1 cellular context compared by ENCODE assay signal in the genomic region with DNA sequence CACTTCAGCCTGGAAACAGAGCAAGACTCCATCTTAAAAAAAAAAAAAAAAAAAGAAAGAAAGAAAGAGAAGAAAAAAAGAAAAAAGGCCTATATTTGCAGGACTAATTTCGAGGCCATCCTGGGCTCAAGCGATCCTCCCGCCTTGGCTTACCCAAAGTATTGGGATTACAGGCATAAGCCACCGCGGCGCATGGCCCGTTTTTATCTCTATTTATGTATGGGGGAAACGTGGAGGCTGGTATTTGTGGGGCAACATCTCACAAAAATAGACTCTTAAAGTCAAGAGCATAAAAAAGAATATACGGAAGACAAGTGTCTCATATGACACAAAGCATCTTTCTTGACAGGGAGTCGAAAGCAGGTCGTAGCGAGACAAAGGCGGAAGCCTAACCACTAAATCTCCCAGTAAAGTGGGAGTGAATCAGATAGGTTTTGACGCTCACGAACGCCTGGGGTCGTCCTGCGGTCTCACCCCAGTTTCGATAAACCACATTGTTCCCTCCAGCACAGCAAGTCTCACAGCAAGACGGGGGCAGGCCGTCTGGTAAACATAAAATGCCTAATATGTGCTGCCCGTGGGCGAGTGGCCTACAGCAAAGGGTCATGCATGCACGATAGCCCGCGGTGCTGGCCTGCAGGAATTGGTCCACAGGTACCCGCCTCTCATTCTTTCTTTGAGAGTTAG.
A peak's percentile ranks its signal among the peaks of the same experiment; 100 is the strongest.
TF ChIP-seq lines count a peak whose summit lies in the region.

No MANE protein-coding gene starts in this region.

TF ChIP-seq in K562, 482 proteins besides CTCF, POLR2A, EP300 and RAD21 (continues in another document):
- no peak for TF ChIP-seq SAFB2 (IDR thresholded peaks at IDR 0.05; ENCODE audit: borderline replicate concordance, low read depth, low read length, severe bottlenecking)
- TF ChIP-seq, protein P1, sequence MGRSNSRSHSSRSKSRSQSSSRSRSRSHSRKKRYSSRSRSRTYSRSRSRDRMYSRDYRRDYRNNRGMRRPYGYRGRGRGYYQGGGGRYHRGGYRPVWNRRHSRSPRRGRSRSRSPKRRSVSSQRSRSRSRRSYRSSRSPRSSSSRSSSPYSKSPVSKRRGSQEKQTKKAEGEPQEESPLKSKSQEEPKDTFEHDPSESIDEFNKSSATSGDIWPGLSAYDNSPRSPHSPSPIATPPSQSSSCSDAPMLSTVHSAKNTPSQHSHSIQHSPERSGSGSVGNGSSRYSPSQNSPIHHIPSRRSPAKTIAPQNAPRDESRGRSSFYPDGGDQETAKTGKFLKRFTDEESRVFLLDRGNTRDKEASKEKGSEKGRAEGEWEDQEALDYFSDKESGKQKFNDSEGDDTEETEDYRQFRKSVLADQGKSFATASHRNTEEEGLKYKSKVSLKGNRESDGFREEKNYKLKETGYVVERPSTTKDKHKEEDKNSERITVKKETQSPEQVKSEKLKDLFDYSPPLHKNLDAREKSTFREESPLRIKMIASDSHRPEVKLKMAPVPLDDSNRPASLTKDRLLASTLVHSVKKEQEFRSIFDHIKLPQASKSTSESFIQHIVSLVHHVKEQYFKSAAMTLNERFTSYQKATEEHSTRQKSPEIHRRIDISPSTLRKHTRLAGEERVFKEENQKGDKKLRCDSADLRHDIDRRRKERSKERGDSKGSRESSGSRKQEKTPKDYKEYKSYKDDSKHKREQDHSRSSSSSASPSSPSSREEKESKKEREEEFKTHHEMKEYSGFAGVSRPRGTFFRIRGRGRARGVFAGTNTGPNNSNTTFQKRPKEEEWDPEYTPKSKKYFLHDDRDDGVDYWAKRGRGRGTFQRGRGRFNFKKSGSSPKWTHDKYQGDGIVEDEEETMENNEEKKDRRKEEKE (IDR thresholded peaks at IDR 0.05; ENCODE audit: borderline replicate concordance in 1 of 2, control insufficient read depth in 1 of 2, low read depth in 2 of 2, low read length in 1 of 2), result peak in 1 of 2 experiments; percentile 14; a peak in 1 of 4 replicates
- TF ChIP-seq, protein P2, sequence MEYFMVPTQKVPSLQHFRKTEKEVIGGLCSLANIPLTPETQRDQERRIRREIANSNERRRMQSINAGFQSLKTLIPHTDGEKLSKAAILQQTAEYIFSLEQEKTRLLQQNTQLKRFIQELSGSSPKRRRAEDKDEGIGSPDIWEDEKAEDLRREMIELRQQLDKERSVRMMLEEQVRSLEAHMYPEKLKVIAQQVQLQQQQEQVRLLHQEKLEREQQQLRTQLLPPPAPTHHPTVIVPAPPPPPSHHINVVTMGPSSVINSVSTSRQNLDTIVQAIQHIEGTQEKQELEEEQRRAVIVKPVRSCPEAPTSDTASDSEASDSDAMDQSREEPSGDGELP (CRISPR knock-in tag; IDR thresholded peaks at IDR 0.05; ENCODE audit: borderline replicate concordance), result peak; percentile 46; the same call in 1 of the 2 replicates
- no peak for TF ChIP-seq POLR3A (IDR thresholded peaks at IDR 0.05; ENCODE audit: borderline replicate concordance, extremely low read depth, insufficient read depth, insufficient read length)
- 0 out of 2 replicates have a peak, but pooled peaks have one; percentile 3 for TF ChIP-seq JUND (IDR thresholded peaks at IDR 0.05; ENCODE audit: borderline replicate concordance, low read depth, low read length)
- no peak for TF ChIP-seq JUND (tag; IDR thresholded peaks at IDR 0.05; ENCODE audit: borderline replicate concordance, low read depth, low read length)
- TF ChIP-seq, protein P3, sequence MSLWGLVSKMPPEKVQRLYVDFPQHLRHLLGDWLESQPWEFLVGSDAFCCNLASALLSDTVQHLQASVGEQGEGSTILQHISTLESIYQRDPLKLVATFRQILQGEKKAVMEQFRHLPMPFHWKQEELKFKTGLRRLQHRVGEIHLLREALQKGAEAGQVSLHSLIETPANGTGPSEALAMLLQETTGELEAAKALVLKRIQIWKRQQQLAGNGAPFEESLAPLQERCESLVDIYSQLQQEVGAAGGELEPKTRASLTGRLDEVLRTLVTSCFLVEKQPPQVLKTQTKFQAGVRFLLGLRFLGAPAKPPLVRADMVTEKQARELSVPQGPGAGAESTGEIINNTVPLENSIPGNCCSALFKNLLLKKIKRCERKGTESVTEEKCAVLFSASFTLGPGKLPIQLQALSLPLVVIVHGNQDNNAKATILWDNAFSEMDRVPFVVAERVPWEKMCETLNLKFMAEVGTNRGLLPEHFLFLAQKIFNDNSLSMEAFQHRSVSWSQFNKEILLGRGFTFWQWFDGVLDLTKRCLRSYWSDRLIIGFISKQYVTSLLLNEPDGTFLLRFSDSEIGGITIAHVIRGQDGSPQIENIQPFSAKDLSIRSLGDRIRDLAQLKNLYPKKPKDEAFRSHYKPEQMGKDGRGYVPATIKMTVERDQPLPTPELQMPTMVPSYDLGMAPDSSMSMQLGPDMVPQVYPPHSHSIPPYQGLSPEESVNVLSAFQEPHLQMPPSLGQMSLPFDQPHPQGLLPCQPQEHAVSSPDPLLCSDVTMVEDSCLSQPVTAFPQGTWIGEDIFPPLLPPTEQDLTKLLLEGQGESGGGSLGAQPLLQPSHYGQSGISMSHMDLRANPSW (CRISPR knock-in tag; IDR thresholded peaks at IDR 0.05), result no peak
- TF ChIP-seq ZNF778 (CRISPR knock-in tag; IDR thresholded peaks at IDR 0.05), result no peak
- TF ChIP-seq HDAC8 (tag; IDR thresholded peaks at IDR 0.05), result no peak
- TF ChIP-seq CHD1 (IDR thresholded peaks at IDR 0.05; ENCODE audit: low read length), result no peak
- no peak for TF ChIP-seq MCM2 (IDR thresholded peaks at IDR 0.05; ENCODE audit: low read depth)
- TF ChIP-seq SPI1 (IDR thresholded peaks at IDR 0.05; ENCODE audit: borderline replicate concordance, low read depth, low read length), result 0 out of 2 replicates have a peak, but pooled peaks have one; percentile 18
- no peak for TF ChIP-seq XRCC3 (IDR thresholded peaks at IDR 0.05)
- no peak for TF ChIP-seq RBM34 (IDR thresholded peaks at IDR 0.05; ENCODE audit: borderline replicate concordance, insufficient read depth, low read length)
- TF ChIP-seq, protein P4, sequence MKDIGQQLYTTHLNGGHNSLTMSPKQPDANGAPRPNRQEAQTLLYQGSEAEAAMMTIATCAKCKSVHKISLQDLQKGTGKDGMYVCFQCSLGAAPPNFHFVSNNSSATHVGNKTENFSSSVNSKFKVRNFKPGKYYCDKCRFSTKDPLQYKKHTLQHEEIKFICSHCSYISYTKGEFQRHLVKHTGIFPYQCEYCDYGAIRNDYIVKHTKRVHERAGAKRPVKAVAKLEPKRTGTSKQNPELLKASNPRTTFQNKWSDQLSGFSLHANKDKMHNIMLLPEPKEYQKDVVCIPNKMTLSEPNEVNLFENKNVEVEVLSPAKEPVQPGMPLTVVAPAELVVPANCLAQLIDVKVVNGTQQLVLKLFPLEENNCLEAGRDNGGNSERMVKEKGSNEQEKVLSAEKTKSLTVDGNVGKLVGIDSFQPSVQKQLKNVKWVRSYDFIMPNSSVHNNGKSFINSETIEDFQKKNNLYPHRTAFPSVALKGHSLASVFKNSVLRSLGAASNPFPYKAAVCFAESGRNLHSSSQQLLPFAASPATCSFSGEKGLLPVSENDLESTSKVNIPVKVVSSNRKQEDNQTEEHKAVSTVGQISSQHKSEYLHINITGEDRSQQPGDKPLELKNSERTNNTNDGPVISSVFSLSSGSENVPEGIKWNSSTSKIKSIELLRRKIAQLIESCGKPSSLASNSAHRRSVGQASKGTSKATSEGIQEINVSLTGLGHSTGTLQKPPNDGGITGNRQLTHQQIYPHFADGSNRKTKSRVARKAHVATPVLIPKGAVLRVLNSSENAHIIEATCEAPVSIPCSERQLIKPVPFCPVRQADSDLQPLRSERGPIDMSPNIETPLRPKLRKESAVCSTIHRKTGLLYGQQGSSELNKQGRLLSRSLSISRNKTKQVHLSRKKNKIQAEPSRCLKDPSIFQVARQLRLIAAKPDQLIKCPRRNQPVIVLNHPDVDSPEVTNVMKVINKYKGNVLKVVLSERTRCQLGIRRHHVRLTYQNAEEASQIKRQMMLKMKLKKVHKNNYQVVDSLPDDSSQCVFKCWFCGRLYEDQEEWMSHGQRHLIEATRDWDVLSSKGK (CRISPR knock-in tag; IDR thresholded peaks at IDR 0.05), result no peak
- TF ChIP-seq MEIS2 (IDR thresholded peaks at IDR 0.05; ENCODE audit: partially characterized antibody), result no peak
- TF ChIP-seq SLC30A9 (CRISPR knock-in tag; IDR thresholded peaks at IDR 0.05), result no peak
- TF ChIP-seq, protein P5, sequence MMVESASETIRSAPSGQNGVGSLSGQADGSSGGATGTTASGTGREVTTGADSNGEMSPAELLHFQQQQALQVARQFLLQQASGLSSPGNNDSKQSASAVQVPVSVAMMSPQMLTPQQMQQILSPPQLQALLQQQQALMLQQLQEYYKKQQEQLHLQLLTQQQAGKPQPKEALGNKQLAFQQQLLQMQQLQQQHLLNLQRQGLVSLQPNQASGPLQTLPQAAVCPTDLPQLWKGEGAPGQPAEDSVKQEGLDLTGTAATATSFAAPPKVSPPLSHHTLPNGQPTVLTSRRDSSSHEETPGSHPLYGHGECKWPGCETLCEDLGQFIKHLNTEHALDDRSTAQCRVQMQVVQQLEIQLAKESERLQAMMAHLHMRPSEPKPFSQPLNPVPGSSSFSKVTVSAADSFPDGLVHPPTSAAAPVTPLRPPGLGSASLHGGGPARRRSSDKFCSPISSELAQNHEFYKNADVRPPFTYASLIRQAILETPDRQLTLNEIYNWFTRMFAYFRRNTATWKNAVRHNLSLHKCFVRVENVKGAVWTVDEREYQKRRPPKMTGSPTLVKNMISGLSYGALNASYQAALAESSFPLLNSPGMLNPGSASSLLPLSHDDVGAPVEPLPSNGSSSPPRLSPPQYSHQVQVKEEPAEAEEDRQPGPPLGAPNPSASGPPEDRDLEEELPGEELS (CRISPR knock-in tag; IDR thresholded peaks at IDR 0.05; ENCODE audit: borderline replicate concordance), result peak; percentile 76; the same call in 1 of the 2 replicates
- TF ChIP-seq, protein P6, sequence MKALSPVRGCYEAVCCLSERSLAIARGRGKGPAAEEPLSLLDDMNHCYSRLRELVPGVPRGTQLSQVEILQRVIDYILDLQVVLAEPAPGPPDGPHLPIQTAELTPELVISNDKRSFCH (CRISPR knock-in tag; IDR thresholded peaks at IDR 0.05), result no peak
- TF ChIP-seq, protein P6 (tag; IDR thresholded peaks at IDR 0.05), result no peak
- TF ChIP-seq, protein P7, sequence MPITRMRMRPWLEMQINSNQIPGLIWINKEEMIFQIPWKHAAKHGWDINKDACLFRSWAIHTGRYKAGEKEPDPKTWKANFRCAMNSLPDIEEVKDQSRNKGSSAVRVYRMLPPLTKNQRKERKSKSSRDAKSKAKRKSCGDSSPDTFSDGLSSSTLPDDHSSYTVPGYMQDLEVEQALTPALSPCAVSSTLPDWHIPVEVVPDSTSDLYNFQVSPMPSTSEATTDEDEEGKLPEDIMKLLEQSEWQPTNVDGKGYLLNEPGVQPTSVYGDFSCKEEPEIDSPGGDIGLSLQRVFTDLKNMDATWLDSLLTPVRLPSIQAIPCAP (CRISPR knock-in tag; IDR thresholded peaks at IDR 0.05; ENCODE audit: borderline replicate concordance), result 0 out of 2 replicates have a peak, but pooled peaks have one; percentile 18
- TF ChIP-seq, protein P8, sequence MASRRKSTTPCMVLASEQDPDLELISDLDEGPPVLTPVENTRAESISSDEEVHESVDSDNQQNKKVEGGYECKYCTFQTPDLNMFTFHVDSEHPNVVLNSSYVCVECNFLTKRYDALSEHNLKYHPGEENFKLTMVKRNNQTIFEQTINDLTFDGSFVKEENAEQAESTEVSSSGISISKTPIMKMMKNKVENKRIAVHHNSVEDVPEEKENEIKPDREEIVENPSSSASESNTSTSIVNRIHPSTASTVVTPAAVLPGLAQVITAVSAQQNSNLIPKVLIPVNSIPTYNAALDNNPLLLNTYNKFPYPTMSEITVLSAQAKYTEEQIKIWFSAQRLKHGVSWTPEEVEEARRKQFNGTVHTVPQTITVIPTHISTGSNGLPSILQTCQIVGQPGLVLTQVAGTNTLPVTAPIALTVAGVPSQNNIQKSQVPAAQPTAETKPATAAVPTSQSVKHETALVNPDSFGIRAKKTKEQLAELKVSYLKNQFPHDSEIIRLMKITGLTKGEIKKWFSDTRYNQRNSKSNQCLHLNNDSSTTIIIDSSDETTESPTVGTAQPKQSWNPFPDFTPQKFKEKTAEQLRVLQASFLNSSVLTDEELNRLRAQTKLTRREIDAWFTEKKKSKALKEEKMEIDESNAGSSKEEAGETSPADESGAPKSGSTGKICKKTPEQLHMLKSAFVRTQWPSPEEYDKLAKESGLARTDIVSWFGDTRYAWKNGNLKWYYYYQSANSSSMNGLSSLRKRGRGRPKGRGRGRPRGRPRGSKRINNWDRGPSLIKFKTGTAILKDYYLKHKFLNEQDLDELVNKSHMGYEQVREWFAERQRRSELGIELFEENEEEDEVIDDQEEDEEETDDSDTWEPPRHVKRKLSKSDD (conservative IDR thresholded peaks at IDR 0.05; ENCODE audit: low read length), result no peak
- TF ChIP-seq, protein P9, sequence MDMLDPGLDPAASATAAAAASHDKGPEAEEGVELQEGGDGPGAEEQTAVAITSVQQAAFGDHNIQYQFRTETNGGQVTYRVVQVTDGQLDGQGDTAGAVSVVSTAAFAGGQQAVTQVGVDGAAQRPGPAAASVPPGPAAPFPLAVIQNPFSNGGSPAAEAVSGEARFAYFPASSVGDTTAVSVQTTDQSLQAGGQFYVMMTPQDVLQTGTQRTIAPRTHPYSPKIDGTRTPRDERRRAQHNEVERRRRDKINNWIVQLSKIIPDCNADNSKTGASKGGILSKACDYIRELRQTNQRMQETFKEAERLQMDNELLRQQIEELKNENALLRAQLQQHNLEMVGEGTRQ (CRISPR knock-in tag; IDR thresholded peaks at IDR 0.05), result no peak
- TF ChIP-seq ETV6 (IDR thresholded peaks at IDR 0.05; ENCODE audit: borderline replicate concordance in 1 of 2, low read depth in 2 of 2, low read length in 1 of 2), result peak in 1 of 2 experiments; percentile 33; a peak in 1 of 4 replicates
- TF ChIP-seq ETV6 (CRISPR knock-in tag; IDR thresholded peaks at IDR 0.05; ENCODE audit: borderline replicate concordance), result no peak
- TF ChIP-seq, protein P10, sequence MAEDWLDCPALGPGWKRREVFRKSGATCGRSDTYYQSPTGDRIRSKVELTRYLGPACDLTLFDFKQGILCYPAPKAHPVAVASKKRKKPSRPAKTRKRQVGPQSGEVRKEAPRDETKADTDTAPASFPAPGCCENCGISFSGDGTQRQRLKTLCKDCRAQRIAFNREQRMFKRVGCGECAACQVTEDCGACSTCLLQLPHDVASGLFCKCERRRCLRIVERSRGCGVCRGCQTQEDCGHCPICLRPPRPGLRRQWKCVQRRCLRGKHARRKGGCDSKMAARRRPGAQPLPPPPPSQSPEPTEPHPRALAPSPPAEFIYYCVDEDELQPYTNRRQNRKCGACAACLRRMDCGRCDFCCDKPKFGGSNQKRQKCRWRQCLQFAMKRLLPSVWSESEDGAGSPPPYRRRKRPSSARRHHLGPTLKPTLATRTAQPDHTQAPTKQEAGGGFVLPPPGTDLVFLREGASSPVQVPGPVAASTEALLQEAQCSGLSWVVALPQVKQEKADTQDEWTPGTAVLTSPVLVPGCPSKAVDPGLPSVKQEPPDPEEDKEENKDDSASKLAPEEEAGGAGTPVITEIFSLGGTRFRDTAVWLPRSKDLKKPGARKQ (CRISPR knock-in tag; IDR thresholded peaks at IDR 0.05), result peak; percentile 78; the same call in 1 of the 2 replicates
- no peak for TF ChIP-seq HMGN3 (IDR thresholded peaks at IDR 0.05; ENCODE audit: borderline replicate concordance, extremely low read depth, insufficient read length, low read depth, low read length)
- no peak for TF ChIP-seq ZNF57 (CRISPR knock-in tag; IDR thresholded peaks at IDR 0.05)
- TF ChIP-seq NR3C1 (CRISPR knock-in tag; IDR thresholded peaks at IDR 0.05), result no peak
- no peak for TF ChIP-seq RFX1 (IDR thresholded peaks at IDR 0.05)
- 0 out of 2 replicates have a peak, but pooled peaks have one; percentile 7 for TF ChIP-seq SOX6 (IDR thresholded peaks at IDR 0.05)
- TF ChIP-seq CHCHD3 (CRISPR knock-in tag; IDR thresholded peaks at IDR 0.05), result no peak
- TF ChIP-seq BRF1 (IDR thresholded peaks at IDR 0.05; ENCODE audit: borderline replicate concordance, extremely low read depth, insufficient read length), result no peak
- TF ChIP-seq SETDB1 (IDR thresholded peaks at IDR 0.05; ENCODE audit: low read length), result no peak
